In the genomic region with DNA sequence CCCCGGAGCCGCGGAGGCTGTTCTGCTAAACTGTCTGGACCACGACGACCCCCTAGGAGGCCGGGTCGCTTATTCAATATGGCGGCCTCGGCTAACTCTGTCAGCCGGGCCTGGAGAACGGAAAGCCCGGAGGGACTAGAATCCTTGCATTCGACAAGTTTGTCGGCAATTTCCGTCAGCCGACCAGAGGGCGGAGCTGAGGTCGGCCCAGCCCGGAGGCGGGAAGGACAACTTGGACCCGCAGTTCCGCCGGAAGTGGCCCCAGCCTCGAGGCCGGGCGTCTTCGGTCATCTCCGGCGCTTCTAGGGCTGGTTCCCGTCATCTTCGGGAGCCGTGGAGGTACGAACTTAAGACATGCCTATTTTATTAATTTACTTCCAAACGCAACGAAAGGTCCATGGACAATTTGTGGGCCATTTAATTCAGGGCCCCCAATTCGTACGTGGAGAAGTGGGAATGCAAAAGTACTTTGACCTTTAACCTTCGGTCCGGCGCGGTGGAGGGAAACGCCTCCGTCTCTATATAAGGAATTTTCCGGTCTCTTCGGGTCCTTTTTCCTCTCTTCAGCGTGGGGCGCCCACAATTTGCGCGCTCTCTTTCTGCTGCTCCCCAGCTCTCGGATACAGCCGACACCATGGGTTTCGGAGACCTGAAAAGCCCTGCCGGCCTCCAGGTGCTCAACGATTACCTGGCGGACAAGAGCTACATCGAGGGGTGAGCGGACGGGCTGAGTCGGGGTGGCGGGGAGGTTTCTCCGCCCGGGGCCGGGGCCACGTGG, we compare ENCODE assay signal across 8 cellular contexts. TPM values are rescaled to one million over a fixed set of nuclear protein-coding genes. Genes with fewer than 3 reads are reported as not detected.
DNase-seq lines count a peak whose midpoint lies in the region; ATAC-seq lines count a peak whose summit lies in the region.

A gene (plus strand): TSS at position 550 of the 778 bp plus-strand sequence. CDS start 85 bp downstream, at position 635.
A gene (minus strand): TSS at position 99 of the 778 bp plus-strand sequence. CDS start 5,766 bp downstream, outside the sequence.

- 0% methylated on average over 64 of the region's 64 CpGs for WGBS in aorta, 2 donors

- peaks cover 5% of the 10 kb centered on the region for H3K36me3 ChIP-seq in rectal smooth muscle tissue (ENCODE audit: control insufficient read depth, insufficient read depth, low read length)
- peaks cover 0 to 2% of the 10 kb centered on the region in 2 donors for H3K36me3 ChIP-seq in aorta (ENCODE audit: control insufficient read depth in 1 of 2, insufficient read depth in 2 of 2, low read length in 1 of 2)

- H3K4me1 ChIP-seq in rectal smooth muscle tissue (ENCODE audit: control insufficient read depth, insufficient read depth, low read length): peaks cover 3% of the 10 kb centered on the region
- H3K4me1 ChIP-seq in aorta (ENCODE audit: control insufficient read depth in 1 of 2, insufficient read depth in 2 of 2, low read length in 2 of 2): peaks cover 0 to 3% of the 10 kb centered on the region in 2 donors

- H3K9ac ChIP-seq in rectal smooth muscle tissue (ENCODE audit: low read length): peak within 1 kb of the TSS; percentile 64

- DNase-seq in NCI-H2081 (lab: John Stamatoyannopoulos, UW) (peak; percentile 97 to 99), T1000 (lab: John Stamatoyannopoulos, UW) (peak; percentile 90), astrocyte of the hippocampus (ENCODE audit: low read depth, low spot score) (peak; percentile 99), hepatic stellate cell (ENCODE audit: low spot score) (peak; percentile 95), aorta (peak; percentile 98 to 99)

- H3K27me3 ChIP-seq in rectal smooth muscle tissue (ENCODE audit: control insufficient read depth, insufficient read depth, low read length): no peaks in the 10 kb centered on the region
- H3K27me3 ChIP-seq in aorta (ENCODE audit: control insufficient read depth in 1 of 2, insufficient read depth in 2 of 2, low read length in 1 of 2): no peaks in the 10 kb centered on the region

- no peaks in the 10 kb centered on the region for H3K9me3 ChIP-seq in aorta (ENCODE audit: control insufficient read depth, low read length)

- ATAC-seq in GM18508 (IDR thresholded peaks at IDR 0.05; ENCODE audit: insufficient read depth, unreplicated experiment) (peak; percentile 83), HG03025 (IDR thresholded peaks at IDR 0.05; ENCODE audit: low FRiP score, unreplicated experiment) (peak; percentile 90), aorta (ENCODE audit: low FRiP score) (peak; percentile 99)

- H3K27ac ChIP-seq in rectal smooth muscle tissue (ENCODE audit: low read depth, low read length) (peak within 1 kb of the TSS; percentile 89), aorta (ENCODE audit: low read depth in 1 of 2, low read length in 2 of 2) (peak within 1 kb of the TSS; percentile 57 to 88)

- intact Hi-C loops in aorta (cut with DNase I): loop anchor here (2.0 to 5.0 kb wide), 3 partner anchors 72 to 283 kb away; a partner anchor contains a TSS

- peak within 1 kb of the TSS; percentile 77 for H3K4me3 ChIP-seq in rectal smooth muscle tissue (ENCODE audit: low read length)
- H3K4me3 ChIP-seq in aorta (ENCODE audit: low read length in 2 of 2): peak within 1 kb of the TSS; percentile 72 to 92

RNA-seq across cellular contexts. Expression of the first gene that starts in this region (rescaled TPM):
- total RNA-seq in aorta: 100 to 1,000 TPM; 367 to 387 TPM
- polyA plus RNA-seq in aorta: 1,000 to 10,000 TPM in 1 of 2 donors, 100 to 1,000 TPM in 1; 744 to 1,663 TPM

RNA-seq across cellular contexts. Expression of the second gene that starts in this region (rescaled TPM):
- 10 to 100 TPM; 65.2 to 67.0 TPM for total RNA-seq in aorta
- 10 to 100 TPM; 14.4 to 20.3 TPM for polyA plus RNA-seq in aorta

Comparison
In these comparisons a context has a peak if more than half of its experiments do, and no peak if none do; other contexts are left out.
1. Peak in every context shown above with its lines: DNase-seq, ATAC-seq, H3K4me3 ChIP-seq and H3K27ac ChIP-seq.